In genomic region chr19:24032651-24033050, GRCh38 we compare ENCODE assay signal across 8 cellular contexts. TPM values are rescaled to one million over a fixed set of nuclear protein-coding genes. Genes with fewer than 3 reads are reported as not detected.
DNase-seq lines count a peak whose midpoint lies in the region; ATAC-seq and TF ChIP-seq lines count a peak whose summit lies in the region.

No MANE protein-coding gene starts in this region.

- H3K27ac Mint-ChIP-seq in Calu3 (ENCODE audit: unreplicated experiment) = peak overlapping the region; percentile 98
- H3K27ac Mint-ChIP-seq in endodermal cell = peak overlapping the region; percentile 88

- H3K27me3 Mint-ChIP-seq in Calu3 (ENCODE audit: unreplicated experiment) = no peaks in the 10 kb centered on the region
- no peaks in the 10 kb centered on the region for H3K27me3 Mint-ChIP-seq in endodermal cell (ENCODE audit: insufficient read depth)

- no peak overlapping the region for H2BK12ac ChIP-seq in trophoblast cell (ENCODE audit: low read length)

- H3K4me3 ChIP-seq in Panc1 (ENCODE audit: low read depth in 2 of 2, low read length in 2 of 2) (peak overlapping the region; percentile 72 to 90), endodermal cell (ENCODE audit: low read length) (peak overlapping the region; percentile 97), trophoblast cell (ENCODE audit: low read depth, low read length) (no peak overlapping the region), MM.1S (ENCODE audit: low read length) (no peak overlapping the region)

- POLR2A ChIA-PET in Panc1 (lab: Charles Lee) = no interaction called here
- POLR2A ChIA-PET in GM10248 (lab: Yijun Ruan, JAX) = interaction anchor here (0.8 to 1.6 kb wide), 3 partner anchors 54 to 346 kb away, joined by 3 to 6 read pairs (median 3); partner anchors contain the start of genes ZNF254, ZNF675 and ZNF726

- no peak overlapping the region for H2BK120ac ChIP-seq in trophoblast cell (ENCODE audit: insufficient read depth, low read length, poor library complexity)

- H4K12ac ChIP-seq in trophoblast cell (ENCODE audit: low read depth, low read length) = peak overlapping the region; percentile 73

- H3K4me1 ChIP-seq in Panc1 (ENCODE audit: control insufficient read depth, insufficient read depth, low read length) (0 out of 2 replicates have a peak, but pooled peaks cover 3% of the 10 kb centered on the region), endodermal cell (ENCODE audit: control insufficient read depth, insufficient read depth, low read length) (no peaks in the 10 kb centered on the region), trophoblast cell (ENCODE audit: control insufficient read depth in 1 of 2, insufficient read depth in 2 of 2, low read length in 2 of 2) (peaks cover 8 to 10% of the 10 kb centered on the region in 2 experiments), MM.1S (ENCODE audit: low read length) (no peaks in the 10 kb centered on the region)

- H2BK5ac ChIP-seq in trophoblast cell (ENCODE audit: low read depth, low read length, poor library complexity) = no peak overlapping the region

- no peak overlapping the region for H3K23ac ChIP-seq in trophoblast cell (ENCODE audit: low read length)

- 88 to 93% methylated on average over 13 to 15 of the region's 15 CpGs for WGBS in endodermal cell (ENCODE audit: insufficient coverage in 1 of 2, insufficient read length in 1 of 2), 2 experiments
- WGBS in trophoblast cell (ENCODE audit: extremely low coverage, insufficient coverage, insufficient read length) = no CpG with 5 or more reads among the region's 15 CpGs

- peak overlapping the region; percentile 98 for H3K4me3 Mint-ChIP-seq in Calu3 (ENCODE audit: low read depth, unreplicated experiment)
- peak overlapping the region; percentile 99 for H3K4me3 Mint-ChIP-seq in endodermal cell

- H3K36me3 Mint-ChIP-seq in Calu3 (ENCODE audit: insufficient read depth, unreplicated experiment) = peaks cover 46% of the 10 kb centered on the region
- H3K36me3 Mint-ChIP-seq in endodermal cell (ENCODE audit: low read depth) = peaks cover 27% of the 10 kb centered on the region

- H3K9ac ChIP-seq in endodermal cell (ENCODE audit: extremely low read depth, low read length, poor library complexity, severe bottlenecking) (no peak overlapping the region), trophoblast cell (ENCODE audit: low read length) (no peak overlapping the region), MM.1S (ENCODE audit: low read length) (no peak overlapping the region)

- no peak overlapping the region for H3K4ac ChIP-seq in trophoblast cell (ENCODE audit: low read depth, low read length)

- H2AFZ ChIP-seq in trophoblast cell (ENCODE audit: insufficient read depth, low read length, poor library complexity) (no peak overlapping the region), MM.1S (ENCODE audit: low read length) (no peak overlapping the region)

- H3K9me3 Mint-ChIP-seq in Calu3 (ENCODE audit: low read depth, unreplicated experiment) = no peaks in the 10 kb centered on the region
- no peaks in the 10 kb centered on the region for H3K9me3 Mint-ChIP-seq in endodermal cell

- TF ChIP-seq CTCF in Calu3 (IDR thresholded peaks at IDR 0.05; ENCODE audit: unreplicated experiment) (no peak), Panc1 (IDR thresholded peaks at IDR 0.05) (no peak), endodermal cell (conservative IDR thresholded peaks at IDR 0.05) (no peak), GM10248 (IDR thresholded peaks at IDR 0.05; ENCODE audit: control extremely low read depth, extremely low read depth, low read depth, missing control alignments) (no peak), MM.1S (IDR thresholded peaks at IDR 0.05; ENCODE audit: low read length) (no peak)

- peak overlapping the region; percentile 72 for H4K8ac ChIP-seq in trophoblast cell (ENCODE audit: low read depth, low read length)

- H3F3A ChIP-seq in MM.1S (ENCODE audit: insufficient read depth, low read length) = no peaks in the 10 kb centered on the region

- intact Hi-C loops in Calu3 (cut with micrococcal nuclease; ENCODE audit: unreplicated experiment) = no loop called here
- intact Hi-C loops in Panc1 (cut with micrococcal nuclease; ENCODE audit: unreplicated experiment) = loop anchor here (10.0 kb wide), 1 partner anchor 118 kb away; the partner anchor contains the start of gene ZNF726

- no peaks in the 10 kb centered on the region for H3K9me3 ChIP-seq in Panc1 (ENCODE audit: control insufficient read depth, insufficient read depth, low read depth, low read length)
- no peaks in the 10 kb centered on the region for H3K9me3 ChIP-seq in endodermal cell (ENCODE audit: control insufficient read depth, low read length)
- H3K9me3 ChIP-seq in trophoblast cell (ENCODE audit: insufficient read depth, low read depth, low read length) = no peaks in the 10 kb centered on the region
- H3K9me3 ChIP-seq in MM.1S (replicated peaks; ENCODE audit: insufficient read depth, low read length) = no peaks in the 10 kb centered on the region

- BruUV-seq in Calu3 (replicated peaks; lab: Mats Ljungman, UMichigan) (no TSS peak), Panc1 (replicated peaks; lab: Mats Ljungman, UMichigan) (no TSS peak)

- CTCF ChIA-PET in Calu3 (lab: Charles Lee) = no interaction called here
- CTCF ChIA-PET in Panc1 (lab: Charles Lee) = interaction anchor here (0.6 kb wide), 1 partner anchor 568 kb away, joined by 4 read pairs; no protein-coding TSS in a partner anchor
- CTCF ChIA-PET in GM10248 (lab: Yijun Ruan, JAX) = interaction anchor here (1.2 kb wide), 1 partner anchor 13 kb away, joined by 3 read pairs; no protein-coding TSS in a partner anchor

- no peak overlapping the region for H4K91ac ChIP-seq in trophoblast cell (ENCODE audit: low read depth, low read length)

- H3K4me1 Mint-ChIP-seq in Calu3 (ENCODE audit: low read depth, unreplicated experiment) = no peaks in the 10 kb centered on the region
- peaks cover 17% of the 10 kb centered on the region for H3K4me1 Mint-ChIP-seq in endodermal cell

- H3K14ac ChIP-seq in trophoblast cell (ENCODE audit: low read length) = no peak overlapping the region

- peaks cover 7% of the 10 kb centered on the region for H3K79me1 ChIP-seq in trophoblast cell (ENCODE audit: low read length)

- H3K36me3 ChIP-seq in Panc1 (ENCODE audit: control insufficient read depth, insufficient read depth, low read length) = no peaks in the 10 kb centered on the region
- H3K36me3 ChIP-seq in endodermal cell (ENCODE audit: control insufficient read depth, insufficient read depth, low read length) = peaks cover 24% of the 10 kb centered on the region
- H3K36me3 ChIP-seq in trophoblast cell (ENCODE audit: control insufficient read depth in 1 of 2, insufficient read depth in 2 of 2, low read length in 2 of 2) = peaks cover 3 to 6% of the 10 kb centered on the region in 2 experiments
- no peaks in the 10 kb centered on the region for H3K36me3 ChIP-seq in MM.1S (replicated peaks; ENCODE audit: insufficient read depth, low read length)

- H3K27ac ChIP-seq in Panc1 (ENCODE audit: low read length) (peak overlapping the region; percentile 68), endodermal cell (ENCODE audit: low read depth, low read length) (no peak overlapping the region), trophoblast cell (ENCODE audit: low read depth, low read length) (no peak overlapping the region), MM.1S (ENCODE audit: low read length) (no peak overlapping the region)

- DNase-seq in Calu3 (no peak), Panc1 (ENCODE audit: low read depth, low spot score) (no peak), endodermal cell (no peak), trophoblast cell (no peak), GM10248 (ENCODE audit: extremely low spot score) (no peak), MM.1S (no peak)

- H3K27me3 ChIP-seq in Panc1 (ENCODE audit: control insufficient read depth, insufficient read depth, low read length) = no peaks in the 10 kb centered on the region
- H3K27me3 ChIP-seq in endodermal cell (ENCODE audit: control insufficient read depth, insufficient read depth, low read length, poor library complexity, severe bottlenecking) = no peaks in the 10 kb centered on the region
- no peaks in the 10 kb centered on the region for H3K27me3 ChIP-seq in trophoblast cell (ENCODE audit: insufficient read depth, low read length)
- H3K27me3 ChIP-seq in MM.1S (replicated peaks; ENCODE audit: insufficient read depth, low read length) = no peaks in the 10 kb centered on the region

- H3K79me2 ChIP-seq in trophoblast cell (ENCODE audit: control insufficient read depth, insufficient read depth, low read length, poor library complexity) (peaks cover 20% of the 10 kb centered on the region), MM.1S (ENCODE audit: low read length) (no peaks in the 10 kb centered on the region)

- H3K9me2 ChIP-seq in MM.1S (replicated peaks; ENCODE audit: insufficient read depth, low read length) = no peaks in the 10 kb centered on the region

- H3K18ac ChIP-seq in trophoblast cell (ENCODE audit: low read length) = no peak overlapping the region

- no peaks in the 10 kb centered on the region for H4K20me1 ChIP-seq in MM.1S (ENCODE audit: insufficient read depth, low read length)

- no peak overlapping the region for H2AK5ac ChIP-seq in trophoblast cell (ENCODE audit: low read length)

- in situ Hi-C loops in Panc1 (cut with HindIII; ENCODE audit: low pct_unique_long_range_greater_than_20kb, low sequenced_read_pairs) = no loop called here

- no peak for ATAC-seq in Panc1
- no peak for ATAC-seq in HG03354 (IDR thresholded peaks at IDR 0.05; ENCODE audit: poor library complexity, severe bottlenecking, unreplicated experiment)
- ATAC-seq in GM19351 (IDR thresholded peaks at IDR 0.05; ENCODE audit: unreplicated experiment) = no peak

- H3K4me2 ChIP-seq in trophoblast cell (ENCODE audit: low read length) (no peak overlapping the region), MM.1S (ENCODE audit: low read depth, low read length) (no peak overlapping the region)

RNA-seq across cellular contexts. Expression of gene ZNF254, which starts 54.3 kb away (rescaled TPM):
- total RNA-seq in Calu3 (2022) = 14.5 and 17.3 TPM in 2 replicates
- total RNA-seq in Panc1 (2021; ENCODE audit: unreplicated experiment) = 12.1 TPM
- polyA plus RNA-seq in Panc1 (2012; ENCODE audit: insufficient read length) = 3.0 TPM
- 10 to 100 TPM; 30.7 to 33.8 TPM for total RNA-seq in endodermal cell
- 37.9 TPM for polyA plus RNA-seq in endodermal cell (2013, experiment 1 of 2)
- polyA plus RNA-seq in endodermal cell (2013, experiment 2 of 2) = 38.6 TPM
- 15.1 and 16.5 TPM in 2 replicates for polyA plus RNA-seq in trophoblast cell (2013)

Comparison
In these comparisons a context has a peak if more than half of its experiments do, and no peak if none do; other contexts are left out.
1. H3K4me3 ChIP-seq: peak in Panc1 (2 of 2) and endodermal cell (single experiment); none in trophoblast cell (single experiment) and MM.1S (single experiment).